ENCODE assay signal across 21 cellular contexts in the genomic region with DNA sequence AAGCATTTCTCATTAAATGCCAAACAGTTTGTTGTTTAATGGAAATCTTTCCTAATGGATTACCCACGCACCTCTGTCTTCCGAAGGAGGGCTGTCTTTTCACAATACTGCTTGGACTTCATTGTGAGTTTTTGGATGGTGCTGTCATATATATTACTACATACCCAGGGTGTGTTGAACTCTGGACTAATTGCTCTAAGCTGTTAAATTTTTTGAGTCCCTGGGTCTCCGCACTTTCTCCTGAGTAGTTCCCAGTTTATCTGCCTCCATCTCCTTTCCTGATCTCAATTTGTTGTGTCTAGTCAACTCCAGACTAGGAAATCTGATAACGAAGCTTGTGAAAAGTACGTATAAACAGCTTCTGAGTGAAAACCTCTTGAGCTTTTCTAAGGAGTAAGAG.
"Had no signal": no experiment of that assay in that cellular context is flagged by ENCODE, and none has a peak within 500 bp of the region (broad histone marks: within the 10 kb centered on the region; RNA-seq: fewer than 3 reads in every experiment).

No MANE protein-coding gene starts in this region.

- H3K4me2 ChIP-seq: hepatocyte had no signal

- H3K36me3 ChIP-seq: neutrophil, right atrium auricular region, upper lobe of left lung had no signal

- ATAC-seq: activated naive CD4-positive, alpha-beta T cell treated with anti-CD3 and anti-CD28 coated beads, Interleukin-2, amount 50 U/mL, for 72 hours; activated T-cell treated with anti-CD3 and anti-CD28 coated beads, Interleukin-2, amount 50 U/mL, for 72 hours; mucosa of descending colon; naive thymus-derived CD4-positive, alpha-beta T cell had no signal

- DNase-seq: activated CD4-positive, alpha-beta T cell treated with anti-CD3 and anti-CD28 coated beads, Interleukin-2, amount 10 ng/mL, durations not matched to agents 24 days and 14 days; activated CD4-positive, CD25-positive, alpha-beta regulatory T cell; activated CD8-positive, alpha-beta memory T cell treated with anti-CD3 and anti-CD28 coated beads, Interleukin-2, amount 50 U/mL, for 48 hours; activated gamma-delta T cell; activated T-cell treated with anti-CD3 and anti-CD28 coated beads, Interleukin-2, amount 50 U/mL, for 72 hours; amygdala; cerebellar nuclear complex; effector memory CD4-positive, alpha-beta T cell; mucosa of descending colon; naive thymus-derived CD4-positive, alpha-beta T cell; posterior cingulate gyrus; stimulated activated CD4-positive, alpha-beta T cell treated with anti-CD3 and anti-CD28 coated beads, Interleukin-4, amount 100 ng/mL, for 4 hours; stimulated activated CD8-positive, alpha-beta memory T cell treated with anti-CD3 and anti-CD28 coated beads, Interleukin-4, amount 100 ng/mL, for 48 hours; stimulated activated naive CD4-positive, alpha-beta T cell treated with Interleukin-2 at 50 U/mL for 16 hours; SW 1271; upper lobe of left lung had no signal

- H2AFZ ChIP-seq: hepatocyte had no signal

- H3K27ac ChIP-seq: hepatocyte, neutrophil, right atrium auricular region, upper lobe of left lung had no signal

- H3K27me3 ChIP-seq: hepatocyte, right atrium auricular region, upper lobe of left lung had no signal

- H3K4me3 ChIP-seq: hepatocyte, mucosa of descending colon, right atrium auricular region, skin epidermis, upper lobe of left lung had no signal

- H3K9me3 ChIP-seq: mucosa of descending colon, neutrophil, right atrium auricular region, upper lobe of left lung had no signal
